In genomic region chr6:44183783-44184182, GRCh38 we compare ENCODE assay signal across 1 cellular context.
TF ChIP-seq lines count a peak whose summit lies in the region.

No MANE protein-coding gene starts in this region.

TF ChIP-seq in GM23338, 12 proteins besides CTCF, POLR2A, EP300 and RAD21 (continued from another document):
- TF ChIP-seq REST (IDR thresholded peaks at IDR 0.05; ENCODE audit: unreplicated experiment), result no peak
